24 cellular contexts compared by ENCODE assay signal in genomic region chr18:74194691-74195090, GRCh38. TPM values are rescaled to one million over a fixed set of nuclear protein-coding genes. Genes with fewer than 3 reads are reported as not detected.
"Had no signal": no experiment of that assay in that cellular context is flagged by ENCODE, and none has a peak within 500 bp of the region (broad histone marks: within the 10 kb centered on the region; RNA-seq: fewer than 3 reads in every experiment).

No MANE protein-coding gene starts in this region.

- DNase-seq: activated CD4-positive, alpha-beta memory T cell treated with anti-CD3 and anti-CD28 coated beads for 36 hours; activated CD4-positive, alpha-beta T cell treated with anti-CD3 and anti-CD28 coated beads, Interleukin-2, amount 10 ng/mL, durations not matched to agents 7 days and 5 days; activated CD4-positive, CD25-positive, alpha-beta regulatory T cell; activated gamma-delta T cell treated with Interleukin-2 at 50 U/mL for 16 hours; activated naive CD4-positive, alpha-beta T cell treated with anti-CD3 and anti-CD28 coated beads, Interleukin-2, amount 10 ng/mL, durations not matched to agents 7 days and 5 days; activated naive CD8-positive, alpha-beta T cell treated with anti-CD3 and anti-CD28 coated beads for 36 hours; activated T-cell treated with anti-CD3 and anti-CD28 coated beads, Interleukin-2, amount 50 U/mL, for 72 hours; anterior cingulate cortex; KG1; NCI-H1092; NCI-H1417; NCI-H1930; NCI-H2171 treated with DMSO at 0.1 percent for 48 hours; NCI-H226; NCI-H526 treated with DMSO at 0.1 percent for 48 hours; NCI-H82; NK-92 treated with Interleukin-12 subunit alpha and Interleukin-12 subunit beta, amount 100 ng/mL, for 24 hours; OCI-M1; RPMI8226; T-helper 1 cell had no signal

- H3K27ac ChIP-seq: SK-N-MC, VCaP had no signal

- ATAC-seq: activated T-cell treated with anti-CD3 and anti-CD28 coated beads, Interleukin-2, amount 50 U/mL, for 72 hours; Panc1; Right ventricle myocardium inferior had no signal

- H3K4me3 ChIP-seq: SK-N-MC had no signal

RNA-seq across cellular contexts. Expression of gene FBXO15, which starts 47.1 kb away (rescaled TPM):
- total RNA-seq: Right ventricle myocardium inferior had no signal
